In the genomic region with DNA sequence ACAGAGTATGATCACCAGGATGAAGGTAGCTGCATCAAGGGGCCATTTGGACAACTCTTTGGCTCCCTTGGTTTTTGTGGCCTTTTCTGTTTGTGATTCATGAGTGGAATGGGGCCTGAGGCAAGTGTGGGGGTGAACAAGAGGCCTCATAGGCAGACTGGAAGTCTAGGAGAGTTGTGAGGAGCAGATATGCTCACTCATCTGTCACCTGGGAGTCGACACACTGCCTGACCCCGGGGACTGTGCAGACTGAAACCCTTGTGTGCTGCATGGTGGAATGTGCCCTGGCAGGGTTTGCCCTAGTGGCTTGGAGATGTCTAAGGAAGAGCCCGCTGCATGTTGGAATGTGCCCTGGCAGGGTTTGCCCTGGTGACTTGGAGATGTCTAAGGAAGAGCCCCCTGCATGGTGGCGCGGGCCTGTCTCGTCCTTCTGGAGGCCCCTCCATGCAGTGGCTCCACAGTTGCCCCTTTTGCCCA, we compare ENCODE assay signal across 9 cellular contexts. TPM values are rescaled to one million over a fixed set of nuclear protein-coding genes. Genes with fewer than 3 reads are reported as not detected.
DNase-seq lines count a peak whose midpoint lies in the region; ATAC-seq lines count a peak whose summit lies in the region.
"Had no signal": no experiment of that assay in that cellular context is flagged by ENCODE, and none has a peak within 500 bp of the region (broad histone marks: within the 10 kb centered on the region; RNA-seq: fewer than 3 reads in every experiment).

No MANE protein-coding gene starts in this region.

- peak overlapping the region; percentile 84 for H3K27ac ChIP-seq in subcutaneous abdominal adipose tissue (ENCODE audit: low read depth, low read length)

- peaks cover 0 to 82% (median 74%) of the 10 kb centered on the region in 5 donors for H3K36me3 ChIP-seq in subcutaneous abdominal adipose tissue (ENCODE audit: control insufficient read depth in 5 of 5, insufficient read depth in 5 of 5, low read length in 5 of 5)

- H3K9me3 Mint-ChIP-seq in T-helper 2 cell treated with Interferon-gamma antibody and Interleukin-4, amounts not matched to agents 5 μg/mL and 100 μg/mL, for 36 hours, result no peaks in the 10 kb centered on the region
- no peaks in the 10 kb centered on the region for H3K9me3 Mint-ChIP-seq in activated T-helper 17 cell treated with anti-CD3 and anti-CD28 coated beads, Interleukin-2, amount 50 U/mL, for 72 hours

- no peaks in the 10 kb centered on the region for H3K9me3 ChIP-seq in subcutaneous abdominal adipose tissue (ENCODE audit: control insufficient read depth in 5 of 5, low read length in 5 of 5)

- ATAC-seq in activated T-helper 17 cell treated with anti-CD3 and anti-CD28 coated beads, Interleukin-2, amount 50 U/mL, for 72 hours (replicated peaks), result no peak
- ATAC-seq in left cardiac atrium (no peak), HG03521 (IDR thresholded peaks at IDR 0.05; ENCODE audit: unreplicated experiment) (no peak), GM19455 (IDR thresholded peaks at IDR 0.05; ENCODE audit: unreplicated experiment) (no peak)

- H3K9ac ChIP-seq in subcutaneous abdominal adipose tissue (ENCODE audit: low read length in 5 of 5), result peak overlapping the region in 1 of 5 donors; percentile 4

- DNase-seq in T-helper 2 cell treated with Interferon-gamma antibody and Interleukin-4, amounts not matched to agents 5 μg/mL and 100 μg/mL, for 36 hours (ENCODE audit: low spot score), result no peak
- DNase-seq in T-helper 2 cell (no peak), left cardiac atrium (peak; percentile 15)
- DNase-seq in stimulated activated naive CD4-positive, alpha-beta T cell treated with Interleukin-2 at 50 U/mL for 16 hours (lab: John Stamatoyannopoulos, UW), result no peak
- DNase-seq: NCI-H2171 had no signal

- peaks cover 22 to 56% (median 46%) of the 10 kb centered on the region in 5 donors for H3K4me1 ChIP-seq in subcutaneous abdominal adipose tissue (ENCODE audit: control insufficient read depth in 5 of 5, insufficient read depth in 5 of 5, low read length in 5 of 5)

- no peaks in the 10 kb centered on the region for H3K27me3 Mint-ChIP-seq in T-helper 2 cell treated with Interferon-gamma antibody and Interleukin-4, amounts not matched to agents 5 μg/mL and 100 μg/mL, for 36 hours (ENCODE audit: low read depth)
- H3K27me3 Mint-ChIP-seq in activated T-helper 17 cell treated with anti-CD3 and anti-CD28 coated beads, Interleukin-2, amount 50 U/mL, for 72 hours, result no peaks in the 10 kb centered on the region

- H3K36me3 Mint-ChIP-seq in T-helper 2 cell treated with Interferon-gamma antibody and Interleukin-4, amounts not matched to agents 5 μg/mL and 100 μg/mL, for 36 hours (ENCODE audit: low read depth), result peaks cover 85% of the 10 kb centered on the region
- peaks cover 94% of the 10 kb centered on the region for H3K36me3 Mint-ChIP-seq in activated T-helper 17 cell treated with anti-CD3 and anti-CD28 coated beads, Interleukin-2, amount 50 U/mL, for 72 hours (ENCODE audit: low read depth)

- peak overlapping the region; percentile 84 for H3K27ac Mint-ChIP-seq in T-helper 2 cell treated with Interferon-gamma antibody and Interleukin-4, amounts not matched to agents 5 μg/mL and 100 μg/mL, for 36 hours
- peak overlapping the region; percentile 37 for H3K27ac Mint-ChIP-seq in activated T-helper 17 cell treated with anti-CD3 and anti-CD28 coated beads, Interleukin-2, amount 50 U/mL, for 72 hours

- no peaks in the 10 kb centered on the region for H3K27me3 ChIP-seq in subcutaneous abdominal adipose tissue (ENCODE audit: control insufficient read depth in 5 of 5, insufficient read depth in 4 of 5, low read length in 5 of 5)

- no peak overlapping the region for H3K4me3 ChIP-seq in subcutaneous abdominal adipose tissue (ENCODE audit: low read depth in 1 of 5, low read length in 5 of 5)

- intact Hi-C loops in left cardiac atrium (cut with DNase I), result loop anchor here in 1 of 2 donors (10.0 kb wide), 1 partner anchor 53 kb away; no protein-coding TSS in a partner anchor

- H3K4me1 Mint-ChIP-seq in T-helper 2 cell treated with Interferon-gamma antibody and Interleukin-4, amounts not matched to agents 5 μg/mL and 100 μg/mL, for 36 hours (ENCODE audit: low read depth), result peaks cover 84% of the 10 kb centered on the region
- peaks cover 47% of the 10 kb centered on the region for H3K4me1 Mint-ChIP-seq in activated T-helper 17 cell treated with anti-CD3 and anti-CD28 coated beads, Interleukin-2, amount 50 U/mL, for 72 hours

- peak overlapping the region; percentile 65 for H3K4me3 Mint-ChIP-seq in T-helper 2 cell treated with Interferon-gamma antibody and Interleukin-4, amounts not matched to agents 5 μg/mL and 100 μg/mL, for 36 hours
- peak overlapping the region; percentile 62 for H3K4me3 Mint-ChIP-seq in activated T-helper 17 cell treated with anti-CD3 and anti-CD28 coated beads, Interleukin-2, amount 50 U/mL, for 72 hours

RNA-seq across cellular contexts. Expression of a gene that starts 60.0 kb away (rescaled TPM):
- 100 to 1,000 TPM; 115 to 118 TPM for total RNA-seq in activated T-helper 17 cell treated with anti-CD3 and anti-CD28 coated beads, Interleukin-2, amount 50 U/mL, for 72 hours
- 10 to 100 TPM; 42.7 to 47.9 TPM for total RNA-seq in left cardiac atrium
